Comparison of ENCODE assay signal across 19 cellular contexts in the genomic region with DNA sequence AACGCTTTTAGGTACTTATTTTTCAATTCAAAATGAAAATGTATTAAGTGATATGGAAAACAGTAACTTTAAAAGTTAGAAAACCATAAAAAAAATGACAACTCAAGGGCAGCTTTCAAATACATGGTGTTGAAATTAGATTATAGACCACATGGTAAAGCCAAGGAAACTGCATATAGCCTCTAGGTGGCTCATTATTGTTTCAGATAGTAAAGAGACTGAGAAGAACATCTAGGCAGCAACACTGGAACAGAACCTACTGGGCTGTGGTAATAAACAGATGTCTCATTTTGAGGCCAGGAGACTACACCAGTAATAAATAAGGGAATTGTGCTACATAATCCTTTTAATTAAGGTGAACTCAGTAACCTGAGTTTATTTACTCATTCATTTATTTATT. TPM values are rescaled to one million over a fixed set of nuclear protein-coding genes. Genes with fewer than 3 reads are reported as not detected.
DNase-seq lines count a peak whose midpoint lies in the region; ATAC-seq, FAIRE-seq and TF ChIP-seq lines count a peak whose summit lies in the region.
"Had no signal": no experiment of that assay in that cellular context is flagged by ENCODE, and none has a peak within 500 bp of the region (broad histone marks: within the 10 kb centered on the region; RNA-seq: fewer than 3 reads in every experiment).

No MANE protein-coding gene starts in this region.

- TF ChIP-seq CTCF in 22Rv1 (IDR thresholded peaks at IDR 0.05) (0 out of 2 replicates have a peak, but pooled peaks have one; percentile 5), PC-3 (conservative IDR thresholded peaks at IDR 0.05; ENCODE audit: low read depth, low read length) (peak; percentile 48)

- no peaks in the 10 kb centered on the region for H3K79me2 ChIP-seq in PC-3 (ENCODE audit: low read length)

- peaks cover 27 to 42% of the 10 kb centered on the region in 2 donors for H3K4me1 Mint-ChIP-seq in effector memory CD8-positive, alpha-beta T cell (ENCODE audit: low read depth in 2 of 2)
- H3K4me1 Mint-ChIP-seq in activated naive CD4-positive, alpha-beta T cell treated with anti-CD3 and anti-CD28 coated beads for 36 hours (ENCODE audit: low read depth): peaks cover 33% of the 10 kb centered on the region
- H3K4me1 Mint-ChIP-seq in activated CD4-positive, alpha-beta T cell treated with anti-CD3 and anti-CD28 coated beads, Interleukin-2, amount 10 ng/mL, durations not matched to agents 24 days and 14 days: peaks cover 8% of the 10 kb centered on the region
- H3K4me1 Mint-ChIP-seq in activated CD4-positive, alpha-beta T cell treated with anti-CD3 and anti-CD28 coated beads for 36 hours: peaks cover 25% of the 10 kb centered on the region

- no peak overlapping the region for H3K27ac Mint-ChIP-seq in effector memory CD8-positive, alpha-beta T cell
- H3K27ac Mint-ChIP-seq in activated naive CD4-positive, alpha-beta T cell treated with anti-CD3 and anti-CD28 coated beads for 36 hours: no peak overlapping the region
- H3K27ac Mint-ChIP-seq in activated CD4-positive, alpha-beta T cell treated with anti-CD3 and anti-CD28 coated beads, Interleukin-2, amount 10 ng/mL, durations not matched to agents 24 days and 14 days: no peak overlapping the region
- no peak overlapping the region for H3K27ac Mint-ChIP-seq in activated CD4-positive, alpha-beta T cell treated with anti-CD3 and anti-CD28 coated beads for 36 hours
- H3K27ac Mint-ChIP-seq: activated CD4-positive, alpha-beta memory T cell treated with anti-CD3 and anti-CD28 coated beads, Interleukin-2, amount 10 ng/mL, durations not matched to agents 7 days and 5 days; activated naive CD4-positive, alpha-beta T cell treated with anti-CD3 and anti-CD28 coated beads, Interleukin-2, amount 50 U/mL, for 72 hours; stimulated activated effector memory CD8-positive, alpha-beta T cell treated with anti-CD3 and anti-CD28 coated beads, Interleukin-12 subunit alpha, Interleukin-12 subunit beta, amount 100 ng/mL, for 72 hours had no signal

- no peaks in the 10 kb centered on the region for H3K27me3 Mint-ChIP-seq in effector memory CD8-positive, alpha-beta T cell
- no peaks in the 10 kb centered on the region for H3K27me3 Mint-ChIP-seq in activated naive CD4-positive, alpha-beta T cell treated with anti-CD3 and anti-CD28 coated beads for 36 hours (ENCODE audit: low read depth)
- no peaks in the 10 kb centered on the region for H3K27me3 Mint-ChIP-seq in activated CD4-positive, alpha-beta T cell treated with anti-CD3 and anti-CD28 coated beads, Interleukin-2, amount 10 ng/mL, durations not matched to agents 24 days and 14 days
- no peaks in the 10 kb centered on the region for H3K27me3 Mint-ChIP-seq in activated CD4-positive, alpha-beta T cell treated with anti-CD3 and anti-CD28 coated beads for 36 hours
- H3K27me3 Mint-ChIP-seq: activated CD4-positive, alpha-beta memory T cell treated with anti-CD3 and anti-CD28 coated beads, Interleukin-2, amount 10 ng/mL, durations not matched to agents 7 days and 5 days had no signal

- H3K9me2 ChIP-seq in PC-3 (replicated peaks; ENCODE audit: low read length): no peaks in the 10 kb centered on the region

- H3K4me2 ChIP-seq in PC-3 (ENCODE audit: low read length): no peak overlapping the region

- no peaks in the 10 kb centered on the region for H3F3A ChIP-seq in PC-3 (ENCODE audit: low read length, unreplicated experiment)

- H3K36me3 ChIP-seq in PC-3 (ENCODE audit: low read depth, low read length): peaks cover 13% of the 10 kb centered on the region; the same call in 1 of the 2 replicates
- H3K36me3 ChIP-seq: HAP-1, thoracic aorta had no signal

- no peaks in the 10 kb centered on the region for H4K20me1 ChIP-seq in PC-3 (ENCODE audit: low read length)

- peak; percentile 59 for ATAC-seq in PC-3
- peak; percentile 46 for ATAC-seq in effector memory CD8-positive, alpha-beta T cell (replicated peaks)
- no peak for ATAC-seq in activated CD4-positive, alpha-beta T cell treated with anti-CD3 and anti-CD28 coated beads for 36 hours
- ATAC-seq: activated naive CD4-positive, alpha-beta T cell treated with anti-CD3 and anti-CD28 coated beads, Interleukin-2, amount 50 U/mL, for 72 hours; body of pancreas; stimulated activated effector memory CD8-positive, alpha-beta T cell treated with anti-CD3 and anti-CD28 coated beads, Interleukin-12 subunit alpha, Interleukin-12 subunit beta, amount 100 ng/mL, for 72 hours had no signal

- H3K4me1 ChIP-seq in PC-3 (ENCODE audit: insufficient read depth, low read length): no peaks in the 10 kb centered on the region
- H3K4me1 ChIP-seq: HAP-1 had no signal

- CTCF ChIA-PET in PC-3 (lab: Charles Lee): interaction anchor here (0.6 kb wide), 1 partner anchor 61 kb away, joined by 3 read pairs; no protein-coding TSS in a partner anchor
- CTCF ChIA-PET in activated naive CD4-positive, alpha-beta T cell treated with anti-CD3 and anti-CD28 coated beads for 36 hours (lab: Charles Lee): interaction anchor here (0.5 kb wide), 1 partner anchor 175 kb away, joined by 11 read pairs; no protein-coding TSS in a partner anchor
- CTCF ChIA-PET in activated CD4-positive, alpha-beta T cell treated with anti-CD3 and anti-CD28 coated beads for 36 hours (lab: Charles Lee): no interaction called here

- in situ Hi-C loops in KBM-7 (cut with MboI; ENCODE audit: low pct_unique_long_range_greater_than_20kb, low sequenced_read_pairs): no loop called here

- H3K27ac ChIP-seq in 22Rv1 (no peak overlapping the region), PC-3 (ENCODE audit: low read length) (no peak overlapping the region)
- H3K27ac ChIP-seq: body of pancreas, thoracic aorta had no signal

- no peaks in the 10 kb centered on the region for H3K27me3 ChIP-seq in PC-3 (ENCODE audit: low read length)
- H3K27me3 ChIP-seq: body of pancreas had no signal

- H3K4me3 ChIP-seq in PC-3 (ENCODE audit: low read length): no peak overlapping the region
- H3K4me3 ChIP-seq: body of pancreas, HAP-1, thoracic aorta had no signal

- H3K9ac ChIP-seq in PC-3 (ENCODE audit: low read length): no peak overlapping the region

- H3K9me3 ChIP-seq in PC-3 (ENCODE audit: low read length): peaks cover 11% of the 10 kb centered on the region; the same call in 1 of the 2 replicates

- no peak overlapping the region for H2AFZ ChIP-seq in PC-3 (ENCODE audit: low read length)

- H3K4me3 Mint-ChIP-seq in effector memory CD8-positive, alpha-beta T cell: no peak overlapping the region
- no peak overlapping the region for H3K4me3 Mint-ChIP-seq in activated naive CD4-positive, alpha-beta T cell treated with anti-CD3 and anti-CD28 coated beads for 36 hours
- H3K4me3 Mint-ChIP-seq in activated CD4-positive, alpha-beta T cell treated with anti-CD3 and anti-CD28 coated beads, Interleukin-2, amount 10 ng/mL, durations not matched to agents 24 days and 14 days: no peak overlapping the region
- H3K4me3 Mint-ChIP-seq in activated CD4-positive, alpha-beta T cell treated with anti-CD3 and anti-CD28 coated beads for 36 hours: no peak overlapping the region
- H3K4me3 Mint-ChIP-seq: activated CD4-positive, alpha-beta memory T cell treated with anti-CD3 and anti-CD28 coated beads, Interleukin-2, amount 10 ng/mL, durations not matched to agents 7 days and 5 days; stimulated activated effector memory CD8-positive, alpha-beta T cell treated with anti-CD3 and anti-CD28 coated beads, Interleukin-12 subunit alpha, Interleukin-12 subunit beta, amount 100 ng/mL, for 72 hours had no signal

- BruUV-seq in PC-3 (replicated peaks; lab: Mats Ljungman, UMichigan): no TSS peak

- DNase-seq in PC-3 (no peak), KBM-7 (no peak)
- no peak for DNase-seq in effector memory CD8-positive, alpha-beta T cell
- DNase-seq in activated naive CD4-positive, alpha-beta T cell treated with anti-CD3 and anti-CD28 coated beads for 36 hours: no peak
- no peak for DNase-seq in activated CD4-positive, alpha-beta T cell treated with anti-CD3 and anti-CD28 coated beads, Interleukin-2, amount 10 ng/mL, durations not matched to agents 24 days and 14 days
- DNase-seq in activated CD4-positive, alpha-beta T cell treated with anti-CD3 and anti-CD28 coated beads for 36 hours: no peak
- DNase-seq: activated CD4-positive, alpha-beta memory T cell treated with anti-CD3 and anti-CD28 coated beads, Interleukin-2, amount 10 ng/mL, durations not matched to agents 7 days and 5 days; activated T-cell treated with anti-CD3 and anti-CD28 coated beads, Interleukin-2, amount 50 U/mL, for 48 hours; body of pancreas; cortex of kidney; NCI-H1105; retina; stimulated activated CD4-positive, alpha-beta T cell treated with anti-CD3 and anti-CD28 coated beads, Interleukin-15, amount 100 ng/mL, for 24 hours had no signal

- peaks cover 28% of the 10 kb centered on the region for H3K36me3 Mint-ChIP-seq in effector memory CD8-positive, alpha-beta T cell (ENCODE audit: insufficient read depth)
- H3K36me3 Mint-ChIP-seq in activated naive CD4-positive, alpha-beta T cell treated with anti-CD3 and anti-CD28 coated beads for 36 hours (ENCODE audit: low read depth): peaks cover 38% of the 10 kb centered on the region
- peaks cover 40% of the 10 kb centered on the region for H3K36me3 Mint-ChIP-seq in activated CD4-positive, alpha-beta T cell treated with anti-CD3 and anti-CD28 coated beads, Interleukin-2, amount 10 ng/mL, durations not matched to agents 24 days and 14 days (ENCODE audit: low read depth)
- peaks cover 36% of the 10 kb centered on the region for H3K36me3 Mint-ChIP-seq in activated CD4-positive, alpha-beta T cell treated with anti-CD3 and anti-CD28 coated beads for 36 hours (ENCODE audit: low read depth)

- H3K9me3 Mint-ChIP-seq in effector memory CD8-positive, alpha-beta T cell: peaks cover 4 to 12% of the 10 kb centered on the region in 2 donors
- H3K9me3 Mint-ChIP-seq in activated naive CD4-positive, alpha-beta T cell treated with anti-CD3 and anti-CD28 coated beads for 36 hours: peaks cover 19% of the 10 kb centered on the region
- peaks cover 12% of the 10 kb centered on the region for H3K9me3 Mint-ChIP-seq in activated CD4-positive, alpha-beta T cell treated with anti-CD3 and anti-CD28 coated beads, Interleukin-2, amount 10 ng/mL, durations not matched to agents 24 days and 14 days
- H3K9me3 Mint-ChIP-seq in activated CD4-positive, alpha-beta T cell treated with anti-CD3 and anti-CD28 coated beads for 36 hours (ENCODE audit: low read depth): peaks cover 14% of the 10 kb centered on the region

- intact Hi-C loops in PC-3 (cut with micrococcal nuclease): no loop called here
- intact Hi-C loops in activated naive CD4-positive, alpha-beta T cell treated with anti-CD3 and anti-CD28 coated beads for 36 hours (cut with micrococcal nuclease): no loop called here
- intact Hi-C loops in activated CD4-positive, alpha-beta T cell treated with anti-CD3 and anti-CD28 coated beads, Interleukin-2, amount 10 ng/mL, durations not matched to agents 24 days and 14 days (cut with micrococcal nuclease): no loop called here
- intact Hi-C loops in activated CD4-positive, alpha-beta T cell treated with anti-CD3 and anti-CD28 coated beads for 36 hours (cut with DNase I, micrococcal nuclease): no loop called here

- POLR2A ChIA-PET in PC-3 (lab: Charles Lee; ENCODE audit: unreplicated experiment): no interaction called here
- POLR2A ChIA-PET in activated CD4-positive, alpha-beta T cell treated with anti-CD3 and anti-CD28 coated beads for 36 hours (lab: Charles Lee): no interaction called here

- FAIRE-seq in G401.6 (lab: Jason Lieb, UNC): peak; percentile 34

RNA-seq across cellular contexts. Expression of a gene that starts 13.0 kb away (rescaled TPM):
- total RNA-seq in PC-3 (2014; rRNA removed): 21.9 and 26.9 TPM in 2 replicates
- total RNA-seq in activated naive CD4-positive, alpha-beta T cell treated with anti-CD3 and anti-CD28 coated beads for 36 hours: 10 to 100 TPM; 16.1 to 16.4 TPM
- 17.9 and 18.9 TPM in 2 replicates for total RNA-seq in activated CD4-positive, alpha-beta T cell treated with anti-CD3 and anti-CD28 coated beads, Interleukin-2, amount 10 ng/mL, durations not matched to agents 24 days and 14 days
- total RNA-seq in activated CD4-positive, alpha-beta T cell treated with anti-CD3 and anti-CD28 coated beads for 36 hours: 10 to 100 TPM; 12.5 to 14.0 TPM
